9 cellular contexts compared by ENCODE assay signal in genomic region chr20:43925786-43926185, GRCh38. TPM values are rescaled to one million over a fixed set of nuclear protein-coding genes. Genes with fewer than 3 reads are reported as not detected.
A peak's percentile ranks its signal among the peaks of the same experiment; 100 is the strongest.
DNase-seq lines count a peak whose midpoint lies in the region; ATAC-seq, FAIRE-seq and TF ChIP-seq lines count a peak whose summit lies in the region.
"Had no signal": no experiment of that assay in that cellular context is flagged by ENCODE, and none has a peak within 500 bp of the region (broad histone marks: within the 10 kb centered on the region; RNA-seq: fewer than 3 reads in every experiment).

No MANE protein-coding gene starts in this region.

- ATAC-seq in HG03039 (IDR thresholded peaks at IDR 0.05; ENCODE audit: unreplicated experiment), result no peak
- ATAC-seq in HG03520 (IDR thresholded peaks at IDR 0.05; ENCODE audit: unreplicated experiment), result no peak

- no peak overlapping the region for H3K4me3 ChIP-seq in Peyer's patch
- no peak overlapping the region for H3K4me3 ChIP-seq in ascending aorta
- H3K4me3 ChIP-seq: thyroid gland had no signal

- TF ChIP-seq POLR2A in Peyer's patch (IDR thresholded peaks at IDR 0.05), result no peak

- H3K27me3 ChIP-seq in Peyer's patch (no peaks in the 10 kb centered on the region), ascending aorta (no peaks in the 10 kb centered on the region)
- H3K27me3 ChIP-seq: thyroid gland had no signal

- DNase-seq in Ammon's horn (ENCODE audit: low spot score) (peak; percentile 30), GM18507 (ENCODE audit: extremely low spot score, insufficient read length, low read depth) (no peak), Peyer's patch (peak in 2 of 3 donors; percentile 52 to 61), fibroblast of gingiva (ENCODE audit: low read depth) (peak; percentile 61), cerebellum (ENCODE audit: low spot score) (no peak), ascending aorta (ENCODE audit: low spot score in 2 of 2) (no peak)

- FAIRE-seq in GM18507 (lab: Jason Lieb, UNC), result peak; percentile 62

- H3K9me3 ChIP-seq in Peyer's patch (no peaks in the 10 kb centered on the region), ascending aorta (no peaks in the 10 kb centered on the region)
- H3K9me3 ChIP-seq: thyroid gland had no signal

- intact Hi-C loops in ascending aorta (cut with DNase I), result no loop called here

- H3K4me1 ChIP-seq in Peyer's patch, result peaks cover 0 to 11% (median 5%) of the 10 kb centered on the region in 4 donors
- H3K4me1 ChIP-seq in ascending aorta, result no peaks in the 10 kb centered on the region

- H3K36me3 ChIP-seq in Peyer's patch (no peaks in the 10 kb centered on the region), ascending aorta (no peaks in the 10 kb centered on the region)
- H3K36me3 ChIP-seq: thyroid gland had no signal

- no peak overlapping the region for H3K27ac ChIP-seq in Peyer's patch
- H3K27ac ChIP-seq in ascending aorta, result no peak overlapping the region
- H3K27ac ChIP-seq: thyroid gland had no signal

- peak in 1 of 6 experiments; percentile 5 for TF ChIP-seq CTCF in Peyer's patch (IDR thresholded peaks at IDR 0.05)
- no peak for TF ChIP-seq CTCF in ascending aorta (IDR thresholded peaks at IDR 0.05)

RNA-seq across cellular contexts. Expression of gene TOX2, which starts 11.1 kb away (rescaled TPM):
- total RNA-seq in Peyer's patch, result 1 to 10 TPM; 1.9 to 5.8 (median 2.0) TPM
- 0.54 TPM for total RNA-seq in cerebellum
- 47.0 TPM for total RNA-seq in ascending aorta

Comparison
In these comparisons a context has a peak if more than half of its experiments do, and no peak if none do; other contexts are left out.
1. DNase-seq: peak in Ammon's horn (single experiment), Peyer's patch (2 of 3) and fibroblast of gingiva (single experiment); none in GM18507 (single experiment), cerebellum (single experiment) and ascending aorta (0 of 2).